In the genomic region with DNA sequence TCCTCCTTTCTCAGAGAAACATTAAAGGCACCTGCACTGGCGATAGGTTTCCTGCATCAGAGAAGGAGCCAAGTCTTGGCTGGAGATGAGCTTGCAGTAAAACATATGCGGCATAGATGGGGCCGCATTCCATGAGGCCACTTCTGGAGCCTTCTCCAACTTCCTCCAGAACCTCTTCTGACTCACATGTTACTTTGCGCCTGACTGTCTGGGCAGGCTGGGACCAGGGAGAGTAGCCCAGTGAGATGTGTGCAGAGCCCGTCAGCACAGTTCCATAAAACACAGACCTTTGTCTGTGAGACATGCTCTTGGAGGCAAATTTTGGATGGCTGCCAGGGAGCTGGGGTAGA, we compare ENCODE assay signal across 13 cellular contexts. TPM values are rescaled to one million over a fixed set of nuclear protein-coding genes. Genes with fewer than 3 reads are reported as not detected.
DNase-seq lines count a peak whose midpoint lies in the region; ATAC-seq, FAIRE-seq and TF ChIP-seq lines count a peak whose summit lies in the region.
"Had no signal": no experiment of that assay in that cellular context is flagged by ENCODE, and none has a peak within 500 bp of the region (broad histone marks: within the 10 kb centered on the region; RNA-seq: fewer than 3 reads in every experiment).

No MANE protein-coding gene starts in this region.

- no peaks in the 10 kb centered on the region for H3K4me1 ChIP-seq in HepG2 (ENCODE audit: insufficient read depth, low read length)
- peaks cover 0 to 43% (median 15%) of the 10 kb centered on the region in 4 donors for H3K4me1 ChIP-seq in right lobe of liver
- no peaks in the 10 kb centered on the region for H3K4me1 ChIP-seq in uterus
- H3K4me1 ChIP-seq: Caco-2, parathyroid adenoma had no signal

- no peaks in the 10 kb centered on the region for H4K20me1 ChIP-seq in HepG2 (ENCODE audit: insufficient read depth, low read length)

- no peak overlapping the region for H3K27ac ChIP-seq in HepG2 (ENCODE audit: extremely low read length, insufficient read depth, low read length)
- no peak overlapping the region for H3K27ac ChIP-seq in right lobe of liver
- H3K27ac ChIP-seq in layer of hippocampus (ENCODE audit: low read depth, low read length): peak overlapping the region; percentile 22
- H3K27ac ChIP-seq in uterus: peak overlapping the region; percentile 81 to 95
- H3K27ac ChIP-seq: parathyroid adenoma had no signal

- FAIRE-seq in HepG2 (lab: Jason Lieb, UNC): no peak
- no peak for FAIRE-seq in frontal cortex (lab: Jason Lieb, UNC)
- FAIRE-seq: colon had no signal

- H3K9ac ChIP-seq in HepG2 (ENCODE audit: insufficient read depth, low read depth, low read length): no peak overlapping the region
- H3K9ac ChIP-seq: parathyroid adenoma had no signal

- TF ChIP-seq POLR2A in HepG2 (IDR thresholded peaks at IDR 0.05; ENCODE audit: insufficient read depth in 1 of 2, low read depth in 2 of 2, low read length in 2 of 2) (no peak), right lobe of liver (IDR thresholded peaks at IDR 0.05) (no peak), uterus (IDR thresholded peaks at IDR 0.05) (no peak)

- TF ChIP-seq EP300 in HepG2 (IDR thresholded peaks at IDR 0.05; ENCODE audit: low read depth in 2 of 2, low read length in 2 of 2): no peak
- no peak for TF ChIP-seq EP300 in HepG2 (CRISPR knock-in tag; IDR thresholded peaks at IDR 0.05; ENCODE audit: borderline replicate concordance)

- WGBS in HepG2 (ENCODE audit: low lambda C conversion rate): 92% methylated on average over 4 of the region's 5 CpGs
- WGBS in right lobe of liver (ENCODE audit: insufficient coverage, low coverage, low lambda C conversion rate, missing lambda C conversion rate): 61% methylated on average over 5 of the region's 5 CpGs

- H3K4me2 ChIP-seq in HepG2 (ENCODE audit: low read depth, low read length): no peak overlapping the region

- no peaks in the 10 kb centered on the region for H3K27me3 ChIP-seq in HepG2 (ENCODE audit: control insufficient read depth in 1 of 2, insufficient read depth in 2 of 2, low read length in 2 of 2)
- H3K27me3 ChIP-seq in right lobe of liver: no peaks in the 10 kb centered on the region
- no peaks in the 10 kb centered on the region for H3K27me3 ChIP-seq in layer of hippocampus (ENCODE audit: control insufficient read depth, insufficient read depth, low read length)
- no peaks in the 10 kb centered on the region for H3K27me3 ChIP-seq in uterus

- CTCF ChIA-PET in HepG2 (lab: Yijun Ruan, JAX; ENCODE audit: low intra/inter-chr PET ratio, low total read pairs): interaction anchor here (1.1 to 2.7 kb wide), 4 partner anchors 194 to 247 kb away, joined by 3 to 43 read pairs (median 6); partner anchors contain the start of genes MICAL3 and PEX26

- no peak overlapping the region for H2AFZ ChIP-seq in HepG2 (ENCODE audit: low read length)
- H2AFZ ChIP-seq: parathyroid adenoma had no signal

- intact Hi-C loops in HepG2 (cut with micrococcal nuclease; ENCODE audit: unreplicated experiment) (loop anchor here (1.0 to 5.0 kb wide), 3 partner anchors 63 to 247 kb away; no protein-coding TSS in a partner anchor), right lobe of liver (cut with DNase I) (loop anchor here (5.0 to 10.0 kb wide), 2 partner anchors 63 to 245 kb away; partner anchors contain the start of gene PEX26 (in 2 of the 2)), uterus (cut with DNase I; ENCODE audit: low total_unique reads) (loop anchor here (2.0 to 10.0 kb wide), 2 partner anchors 65 to 245 kb away; no protein-coding TSS in a partner anchor)

- H3K36me3 Mint-ChIP-seq in brain: peaks cover 27% of the 10 kb centered on the region

- no peak for TF ChIP-seq RAD21 in HepG2 (CRISPR knock-in tag; IDR thresholded peaks at IDR 0.05)

- H3K4me3 Mint-ChIP-seq in brain: no peak overlapping the region
- H3K4me3 Mint-ChIP-seq: HFFc6; stimulated activated naive CD8-positive, alpha-beta T cell treated with anti-CD3 and anti-CD28 coated beads, Interleukin-15, amount 100 ng/mL, for 72 hours had no signal

- BruUV-seq in HepG2 (replicated peaks; lab: Mats Ljungman, UMichigan): no TSS peak

- H3K4me1 Mint-ChIP-seq in brain: no peaks in the 10 kb centered on the region

- POLR2A ChIA-PET in HepG2 (lab: Yijun Ruan, JAX): no interaction called here

- TF ChIP-seq CTCF in HepG2 (CRISPR knock-in tag; IDR thresholded peaks at IDR 0.05) (no peak), right lobe of liver (IDR thresholded peaks at IDR 0.05) (no peak), brain (conservative IDR thresholded peaks at IDR 0.05) (no peak), uterus (IDR thresholded peaks at IDR 0.05) (no peak)

- H3K9me3 Mint-ChIP-seq in brain: no peaks in the 10 kb centered on the region
- H3K9me3 Mint-ChIP-seq: HFFc6; stimulated activated naive CD8-positive, alpha-beta T cell treated with anti-CD3 and anti-CD28 coated beads, Interleukin-15, amount 100 ng/mL, for 72 hours had no signal

- in situ Hi-C loops in HepG2 (cut with HindIII; ENCODE audit: extremely low pct_ligation_motif_present, low pct_unique_long_range_greater_than_20kb): loop anchor here (5.0 to 10.0 kb wide), 3 partner anchors 165 to 248 kb away; partner anchors contain the start of genes MICAL3 and PEX26

- H3K4me3 ChIP-seq in HepG2 (replicated peaks in 1 of 3; ENCODE audit: insufficient read depth in 1 of 3, low read depth in 2 of 3, low read length in 3 of 3) (no peak overlapping the region), right lobe of liver (no peak overlapping the region), uterus (no peak overlapping the region)

- H3K27ac Mint-ChIP-seq in brain: peak overlapping the region in 4 of 5 experiments; percentile 25 to 85 (median 78)
- H3K27ac Mint-ChIP-seq: HFFc6; stimulated activated naive CD8-positive, alpha-beta T cell treated with anti-CD3 and anti-CD28 coated beads, Interleukin-15, amount 100 ng/mL, for 72 hours had no signal

- H3K79me2 ChIP-seq in HepG2 (ENCODE audit: insufficient read depth, low read length): no peaks in the 10 kb centered on the region
- H3K79me2 ChIP-seq: parathyroid adenoma had no signal

- H3K36me3 ChIP-seq in HepG2 (replicated peaks in 1 of 2; ENCODE audit: control insufficient read depth in 1 of 2, insufficient read depth in 2 of 2, low read length in 2 of 2): peaks cover 8 to 25% of the 10 kb centered on the region in 2 experiments; a peak in 4 of 5 replicates
- H3K36me3 ChIP-seq in right lobe of liver: peaks cover 0 to 21% (median 8%) of the 10 kb centered on the region in 4 donors
- no peaks in the 10 kb centered on the region for H3K36me3 ChIP-seq in uterus

- no peaks in the 10 kb centered on the region for H3K27me3 Mint-ChIP-seq in brain
- H3K27me3 Mint-ChIP-seq: stimulated activated naive CD8-positive, alpha-beta T cell treated with anti-CD3 and anti-CD28 coated beads, Interleukin-15, amount 100 ng/mL, for 72 hours had no signal

- DNase-seq in HepG2 (ENCODE audit: low spot score): no peak
- no peak for DNase-seq in right lobe of liver
- no peak for DNase-seq in uterus
- DNase-seq in CD1c-positive myeloid dendritic cell (ENCODE audit: extremely low spot score): no peak
- DNase-seq in frontal cortex (ENCODE audit: low spot score in 2 of 2): no peak

- H3K9me3 ChIP-seq in HepG2 (ENCODE audit: low read length): no peaks in the 10 kb centered on the region
- H3K9me3 ChIP-seq in right lobe of liver: no peaks in the 10 kb centered on the region
- no peaks in the 10 kb centered on the region for H3K9me3 ChIP-seq in uterus
- H3K9me3 ChIP-seq: Caco-2 had no signal

- no peak for ATAC-seq in HepG2
- ATAC-seq in right lobe of liver: no peak
- no peak for ATAC-seq in GM18502 (IDR thresholded peaks at IDR 0.05; ENCODE audit: poor library complexity, unreplicated experiment)

TF ChIP-seq in HepG2, 621 proteins besides CTCF, POLR2A, EP300 and RAD21:
- TF ChIP-seq U2AF1 (optimal IDR thresholded peaks at IDR 0.05; ENCODE audit: low read depth, low read length): no peak
- 0 out of 2 replicates have a peak, but pooled peaks have one; percentile 13 for TF ChIP-seq SP4 (CRISPR knock-in tag; IDR thresholded peaks at IDR 0.05)
TF ChIP-seq in HepG2: peak in this region for 1.

RNA-seq across cellular contexts. Expression of gene BID, which starts 55.4 kb away (rescaled TPM):
- total RNA-seq in HepG2 (2016; rRNA removed; fragmentation: Illumina TruSeq; extraction: Trizol) (47.6 and 51.7 TPM in 2 replicates), right lobe of liver (10 to 100 TPM; 30.5 to 57.3 (median 36.2) TPM), uterus (10 to 100 TPM in 2 of 4 donors, 1 to 10 TPM in 1, under 1 TPM in 1; 0.77 to 96.2 (median 10.4) TPM), frontal cortex (39.9 TPM)
- 16.5 and 25.0 TPM in 2 replicates for total RNA-seq in HepG2 (2016; cell fraction: cytosol; rRNA removed; fragmentation: Illumina TruSeq; extraction: Trizol; ENCODE audit: low read depth)
- 48.2 and 51.2 TPM in 2 replicates for total RNA-seq in HepG2 (2016; cell fraction: insoluble cytoplasmic fraction; rRNA removed; fragmentation: Illumina TruSeq; extraction: Trizol)
- total RNA-seq in HepG2 (2016; cell fraction: membrane; rRNA removed; fragmentation: Illumina TruSeq; extraction: Trizol): 24.9 and 33.2 TPM in 2 replicates
- total RNA-seq in HepG2 (2016; cell fraction: nucleus; rRNA removed; fragmentation: Illumina TruSeq; extraction: Trizol): 27.0 and 29.0 TPM in 2 replicates
- polyA plus RNA-seq in HepG2 (2011; rRNA removed) (35.3 and 44.7 TPM in 2 replicates), brain (ENCODE audit: insufficient read depth, low read depth, low replicate concordance) (36.7 TPM)
- 51.3 and 78.1 TPM in 2 replicates for polyA plus RNA-seq in HepG2 (2011; cell fraction: cytosol; rRNA removed)
- 37.6 and 38.4 TPM in 2 replicates for polyA plus RNA-seq in HepG2 (2011; cell fraction: nucleus; rRNA removed)
- polyA plus RNA-seq in HepG2 (2012): 16.2 and 31.9 TPM in 2 replicates
- 22.8 and 28.7 TPM in 2 replicates for polyA plus RNA-seq in HepG2 (2016; cell fraction: cytosol; fragmentation: Illumina TruSeq; extraction: Trizol; ENCODE audit: low read depth)
- 39.0 and 42.7 TPM in 2 replicates for polyA plus RNA-seq in HepG2 (2016; cell fraction: insoluble cytoplasmic fraction; fragmentation: Illumina TruSeq; extraction: Trizol; ENCODE audit: low read depth)
- polyA plus RNA-seq in HepG2 (2016; cell fraction: membrane; fragmentation: Illumina TruSeq; extraction: Trizol; ENCODE audit: low read depth): 26.7 and 27.3 TPM in 2 replicates
- 47.0 TPM in 2 replicates for polyA plus RNA-seq in HepG2 (2016; cell fraction: nucleus; fragmentation: Illumina TruSeq; extraction: Trizol; ENCODE audit: insufficient read depth, low read depth)
- polyA minus RNA-seq in HepG2 (2011; rRNA and poly(A)+ RNA removed; ENCODE audit: low replicate concordance): 35.1 and 45.0 TPM in 2 replicates
- polyA minus RNA-seq in HepG2 (2011; cell fraction: cytosol; rRNA and poly(A)+ RNA removed): 15.2 and 16.8 TPM in 2 replicates
- 4.4 and 8.2 TPM in 2 replicates for polyA minus RNA-seq in HepG2 (2011; cell fraction: nucleus; rRNA and poly(A)+ RNA removed)

Comparison
In these comparisons a context has a peak if more than half of its experiments do, and no peak if none do; other contexts are left out.
1. H3K27ac ChIP-seq: peak in layer of hippocampus (single experiment) and uterus (2 of 2); none in HepG2 (single experiment) and right lobe of liver (0 of 3).